2 cellular contexts compared by ENCODE assay signal in genomic region chr12:96445743-96446655, GRCh38.
A peak's percentile ranks its signal among the peaks of the same experiment; 100 is the strongest.
TF ChIP-seq lines count a peak whose summit lies in the region.

No MANE protein-coding gene starts in this region.

TF ChIP-seq in liver, 16 proteins besides CTCF, POLR2A, EP300 and RAD21:
- TF ChIP-seq EGR1 (IDR thresholded peaks at IDR 0.05; ENCODE audit: low read depth in 2 of 2) (no peak), JUND (IDR thresholded peaks at IDR 0.05) (peak in 1 of 2 donors; percentile 14), SP1 (IDR thresholded peaks at IDR 0.05) (peak; percentile 26), FOXA1 (IDR thresholded peaks at IDR 0.05) (peak; percentile 6), ATF3 (IDR thresholded peaks at IDR 0.05) (no peak), FOXA2 (IDR thresholded peaks at IDR 0.05) (no peak), NR2F2 (IDR thresholded peaks at IDR 0.05) (peak; percentile 88)
- TF ChIP-seq, protein P1, sequence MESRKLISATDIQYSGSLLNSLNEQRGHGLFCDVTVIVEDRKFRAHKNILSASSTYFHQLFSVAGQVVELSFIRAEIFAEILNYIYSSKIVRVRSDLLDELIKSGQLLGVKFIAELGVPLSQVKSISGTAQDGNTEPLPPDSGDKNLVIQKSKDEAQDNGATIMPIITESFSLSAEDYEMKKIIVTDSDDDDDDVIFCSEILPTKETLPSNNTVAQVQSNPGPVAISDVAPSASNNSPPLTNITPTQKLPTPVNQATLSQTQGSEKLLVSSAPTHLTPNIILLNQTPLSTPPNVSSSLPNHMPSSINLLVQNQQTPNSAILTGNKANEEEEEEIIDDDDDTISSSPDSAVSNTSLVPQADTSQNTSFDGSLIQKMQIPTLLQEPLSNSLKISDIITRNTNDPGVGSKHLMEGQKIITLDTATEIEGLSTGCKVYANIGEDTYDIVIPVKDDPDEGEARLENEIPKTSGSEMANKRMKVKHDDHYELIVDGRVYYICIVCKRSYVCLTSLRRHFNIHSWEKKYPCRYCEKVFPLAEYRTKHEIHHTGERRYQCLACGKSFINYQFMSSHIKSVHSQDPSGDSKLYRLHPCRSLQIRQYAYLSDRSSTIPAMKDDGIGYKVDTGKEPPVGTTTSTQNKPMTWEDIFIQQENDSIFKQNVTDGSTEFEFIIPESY (IDR thresholded peaks at IDR 0.05): peak; percentile 9
- TF ChIP-seq, protein P2, sequence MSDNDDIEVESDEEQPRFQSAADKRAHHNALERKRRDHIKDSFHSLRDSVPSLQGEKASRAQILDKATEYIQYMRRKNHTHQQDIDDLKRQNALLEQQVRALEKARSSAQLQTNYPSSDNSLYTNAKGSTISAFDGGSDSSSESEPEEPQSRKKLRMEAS (IDR thresholded peaks at IDR 0.05): peak; percentile 31

TF ChIP-seq in HepG2, 621 proteins besides CTCF, POLR2A, EP300 and RAD21:
- TF ChIP-seq ZBTB10 (CRISPR knock-in tag; IDR thresholded peaks at IDR 0.05; ENCODE audit: borderline replicate concordance) (no peak), ZNF678 (CRISPR knock-in tag; IDR thresholded peaks at IDR 0.05) (no peak), RAD51 (IDR thresholded peaks at IDR 0.05; ENCODE audit: borderline replicate concordance) (no peak), ZNF691 (CRISPR knock-in tag; IDR thresholded peaks at IDR 0.05; ENCODE audit: borderline replicate concordance, low read depth) (no peak)
